8 cellular contexts compared by ENCODE assay signal in genomic region chr10:68406815-68407585, GRCh38. TPM values are rescaled to one million over a fixed set of nuclear protein-coding genes. Genes with fewer than 3 reads are reported as not detected.
DNase-seq lines count a peak whose midpoint lies in the region; ATAC-seq, FAIRE-seq and TF ChIP-seq lines count a peak whose summit lies in the region.

A gene with protein sequence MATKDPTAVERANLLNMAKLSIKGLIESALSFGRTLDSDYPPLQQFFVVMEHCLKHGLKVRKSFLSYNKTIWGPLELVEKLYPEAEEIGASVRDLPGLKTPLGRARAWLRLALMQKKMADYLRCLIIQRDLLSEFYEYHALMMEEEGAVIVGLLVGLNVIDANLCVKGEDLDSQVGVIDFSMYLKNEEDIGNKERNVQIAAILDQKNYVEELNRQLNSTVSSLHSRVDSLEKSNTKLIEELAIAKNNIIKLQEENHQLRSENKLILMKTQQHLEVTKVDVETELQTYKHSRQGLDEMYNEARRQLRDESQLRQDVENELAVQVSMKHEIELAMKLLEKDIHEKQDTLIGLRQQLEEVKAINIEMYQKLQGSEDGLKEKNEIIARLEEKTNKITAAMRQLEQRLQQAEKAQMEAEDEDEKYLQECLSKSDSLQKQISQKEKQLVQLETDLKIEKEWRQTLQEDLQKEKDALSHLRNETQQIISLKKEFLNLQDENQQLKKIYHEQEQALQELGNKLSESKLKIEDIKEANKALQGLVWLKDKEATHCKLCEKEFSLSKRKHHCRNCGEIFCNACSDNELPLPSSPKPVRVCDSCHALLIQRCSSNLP (minus strand): TSS chr10:68407277. CDS start chr10:68407189, 88 bp downstream.

- H3K36me3 ChIP-seq in HUES6 (ENCODE audit: control insufficient read depth, insufficient read depth, low read length), result no peaks in the 10 kb centered on the region; the same call in 1 of the 2 replicates

- TF ChIP-seq CTCF in fibroblast of pulmonary artery (IDR thresholded peaks at IDR 0.05; ENCODE audit: low read length, missing control alignments) (peak; percentile 13), nephron progenitor cell (IDR thresholded peaks at IDR 0.05) (peak; percentile 26)

- peaks cover 14% of the 10 kb centered on the region for H3K4me1 Mint-ChIP-seq in activated T-helper 2 cell treated with anti-CD3 and anti-CD28 coated beads, Interferon-gamma antibody, Interleukin-2, Interleukin-4, amounts not matched to agents 10 μg/mL and 5 μg/mL and 100 μg/mL, durations not matched to agents 14 hours and 24 hours and 36 hours (ENCODE audit: low read depth)
- peaks cover 22% of the 10 kb centered on the region for H3K4me1 Mint-ChIP-seq in nephron progenitor cell
- peaks cover 23% of the 10 kb centered on the region for H3K4me1 Mint-ChIP-seq in stimulated activated naive CD8-positive, alpha-beta T cell treated with anti-CD3 and anti-CD28 coated beads, Interleukin-15, amount 100 ng/mL, for 72 hours

- peak within 1 kb of the TSS; percentile 87 for H3K4me3 Mint-ChIP-seq in activated T-helper 2 cell treated with anti-CD3 and anti-CD28 coated beads, Interferon-gamma antibody, Interleukin-2, Interleukin-4, amounts not matched to agents 10 μg/mL and 5 μg/mL and 100 μg/mL, durations not matched to agents 14 hours and 24 hours and 36 hours (ENCODE audit: low read depth)
- peak within 1 kb of the TSS; percentile 91 for H3K4me3 Mint-ChIP-seq in nephron progenitor cell
- peak within 1 kb of the TSS; percentile 93 to 98 for H3K4me3 Mint-ChIP-seq in stimulated activated naive CD8-positive, alpha-beta T cell treated with anti-CD3 and anti-CD28 coated beads, Interleukin-15, amount 100 ng/mL, for 72 hours

- H3K9me3 Mint-ChIP-seq in activated T-helper 2 cell treated with anti-CD3 and anti-CD28 coated beads, Interferon-gamma antibody, Interleukin-2, Interleukin-4, amounts not matched to agents 10 μg/mL and 5 μg/mL and 100 μg/mL, durations not matched to agents 14 hours and 24 hours and 36 hours, result no peaks in the 10 kb centered on the region
- no peaks in the 10 kb centered on the region for H3K9me3 Mint-ChIP-seq in nephron progenitor cell
- no peaks in the 10 kb centered on the region for H3K9me3 Mint-ChIP-seq in stimulated activated naive CD8-positive, alpha-beta T cell treated with anti-CD3 and anti-CD28 coated beads, Interleukin-15, amount 100 ng/mL, for 72 hours

- DNase-seq in DMS53 treated with DMSO at 0.1 percent for 48 hours (lab: John Stamatoyannopoulos, UW; ENCODE audit: unreplicated experiment) (peak; percentile 59), RCC 7860 (ENCODE audit: low spot score) (peak; percentile 57), fibroblast of pulmonary artery (ENCODE audit: low read depth) (peak; percentile 79), nephron progenitor cell (peak; percentile 85)
- DNase-seq in activated T-helper 2 cell treated with anti-CD3 and anti-CD28 coated beads, Interferon-gamma antibody, Interleukin-2, Interleukin-4, amounts not matched to agents 10 μg/mL and 5 μg/mL and 100 μg/mL, durations not matched to agents 14 hours and 24 hours and 36 hours (ENCODE audit: low spot score), result peak; percentile 75
- peak; percentile 82 to 89 for DNase-seq in stimulated activated naive CD8-positive, alpha-beta T cell treated with anti-CD3 and anti-CD28 coated beads, Interleukin-15, amount 100 ng/mL, for 72 hours

- ATAC-seq in GM21447 (IDR thresholded peaks at IDR 0.05; ENCODE audit: unreplicated experiment), result peak; percentile 88
- peak; percentile 96 for ATAC-seq in stimulated activated naive CD8-positive, alpha-beta T cell treated with anti-CD3 and anti-CD28 coated beads, Interleukin-15, amount 100 ng/mL, for 72 hours

- no peaks in the 10 kb centered on the region for H3K9me3 ChIP-seq in HUES6 (ENCODE audit: control insufficient read depth, insufficient read depth, low read depth, low read length)

- H3K27ac Mint-ChIP-seq in activated T-helper 2 cell treated with anti-CD3 and anti-CD28 coated beads, Interferon-gamma antibody, Interleukin-2, Interleukin-4, amounts not matched to agents 10 μg/mL and 5 μg/mL and 100 μg/mL, durations not matched to agents 14 hours and 24 hours and 36 hours, result peak within 1 kb of the TSS; percentile 80
- peak within 1 kb of the TSS; percentile 86 for H3K27ac Mint-ChIP-seq in nephron progenitor cell
- H3K27ac Mint-ChIP-seq in stimulated activated naive CD8-positive, alpha-beta T cell treated with anti-CD3 and anti-CD28 coated beads, Interleukin-15, amount 100 ng/mL, for 72 hours, result peak within 1 kb of the TSS; percentile 96 to 98

- peak within 1 kb of the TSS; percentile 100 for H3K4me3 ChIP-seq in HUES6 (ENCODE audit: low read depth, low read length)
- H3K4me3 ChIP-seq in fibroblast of pulmonary artery (replicated peaks; ENCODE audit: low read depth, low read length), result peak within 1 kb of the TSS; percentile 96

- peak within 1 kb of the TSS; percentile 94 for H3K27ac ChIP-seq in HUES6 (ENCODE audit: low read depth, low read length)

- H3K27me3 ChIP-seq in HUES6 (ENCODE audit: control insufficient read depth, insufficient read depth, low read length), result no peaks in the 10 kb centered on the region

- FAIRE-seq in RCC 7860 (lab: Jason Lieb, UNC), result no peak

- no peaks in the 10 kb centered on the region for H3K4me1 ChIP-seq in HUES6 (ENCODE audit: control insufficient read depth, insufficient read depth, low read length)

- intact Hi-C loops in activated T-helper 2 cell treated with anti-CD3 and anti-CD28 coated beads, Interferon-gamma antibody, Interleukin-2, Interleukin-4, amounts not matched to agents 10 μg/mL and 5 μg/mL and 100 μg/mL, durations not matched to agents 14 hours and 24 hours and 36 hours (cut with micrococcal nuclease), result loop anchor here (1.0 to 10.0 kb wide), 5 partner anchors 74 to 498 kb away; partner anchors contain the start of genes CCAR1, DDX50, HERC4 and HNRNPH3

- H3K36me3 Mint-ChIP-seq in activated T-helper 2 cell treated with anti-CD3 and anti-CD28 coated beads, Interferon-gamma antibody, Interleukin-2, Interleukin-4, amounts not matched to agents 10 μg/mL and 5 μg/mL and 100 μg/mL, durations not matched to agents 14 hours and 24 hours and 36 hours (ENCODE audit: low read depth), result peaks cover 3% of the 10 kb centered on the region
- H3K36me3 Mint-ChIP-seq in nephron progenitor cell (ENCODE audit: low read depth), result no peaks in the 10 kb centered on the region

- H3K27me3 Mint-ChIP-seq in activated T-helper 2 cell treated with anti-CD3 and anti-CD28 coated beads, Interferon-gamma antibody, Interleukin-2, Interleukin-4, amounts not matched to agents 10 μg/mL and 5 μg/mL and 100 μg/mL, durations not matched to agents 14 hours and 24 hours and 36 hours (ENCODE audit: low read depth), result no peaks in the 10 kb centered on the region
- no peaks in the 10 kb centered on the region for H3K27me3 Mint-ChIP-seq in nephron progenitor cell (ENCODE audit: low read depth, poor library complexity)
- no peaks in the 10 kb centered on the region for H3K27me3 Mint-ChIP-seq in stimulated activated naive CD8-positive, alpha-beta T cell treated with anti-CD3 and anti-CD28 coated beads, Interleukin-15, amount 100 ng/mL, for 72 hours

- H3K9ac ChIP-seq in HUES6 (ENCODE audit: low read length), result peak within 1 kb of the TSS; percentile 91

RNA-seq across cellular contexts. Expression of the gene that starts here (rescaled TPM):
- total RNA-seq in activated T-helper 2 cell treated with anti-CD3 and anti-CD28 coated beads, Interferon-gamma antibody, Interleukin-2, Interleukin-4, amounts not matched to agents 10 μg/mL and 5 μg/mL and 100 μg/mL, durations not matched to agents 14 hours and 24 hours and 36 hours, result 11.3 and 12.1 TPM in 2 replicates

Comparison
In these comparisons a context has a peak if more than half of its experiments do, and no peak if none do; other contexts are left out.
1. Peak in every context shown above with its lines: DNase-seq, ATAC-seq, H3K4me3 ChIP-seq and H3K27ac ChIP-seq.